ENCODE assay signal across 1 cellular context in the genomic region with DNA sequence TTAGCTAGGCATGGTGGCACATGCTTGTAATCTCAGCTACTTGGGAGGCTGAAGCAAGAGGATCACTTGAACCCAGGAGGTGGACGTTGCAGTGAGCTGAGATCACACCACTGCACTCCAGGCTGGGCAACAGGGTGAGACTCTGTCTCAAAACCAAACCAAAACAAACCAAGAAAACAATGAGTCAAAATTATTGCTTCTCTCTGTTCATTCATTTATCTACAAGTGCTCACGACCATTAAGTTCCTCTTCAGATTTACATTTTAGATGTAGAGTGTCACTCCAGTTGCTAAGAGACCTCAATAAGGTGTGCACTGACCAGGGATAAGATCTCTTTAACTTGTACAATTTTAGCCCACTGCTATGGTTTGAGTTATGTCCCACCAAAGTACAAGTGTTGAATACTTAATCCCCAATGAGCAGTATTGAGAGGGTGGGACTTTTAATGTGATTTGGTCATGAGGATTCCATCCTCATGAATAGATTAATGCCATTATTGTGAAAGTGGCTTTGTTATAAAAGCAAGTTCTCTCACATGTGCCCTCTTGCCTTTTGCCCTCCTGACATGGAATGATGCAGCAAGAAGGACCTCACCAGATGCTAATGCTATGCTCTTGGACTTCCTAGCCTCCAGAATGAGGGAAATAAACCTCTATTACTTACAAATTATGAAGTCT.
TF ChIP-seq lines count a peak whose summit lies in the region.

No MANE protein-coding gene starts in this region.

TF ChIP-seq in SK-N-SH, 30 proteins besides CTCF, POLR2A, EP300 and RAD21 (continued from another document):
- TF ChIP-seq, protein P1, sequence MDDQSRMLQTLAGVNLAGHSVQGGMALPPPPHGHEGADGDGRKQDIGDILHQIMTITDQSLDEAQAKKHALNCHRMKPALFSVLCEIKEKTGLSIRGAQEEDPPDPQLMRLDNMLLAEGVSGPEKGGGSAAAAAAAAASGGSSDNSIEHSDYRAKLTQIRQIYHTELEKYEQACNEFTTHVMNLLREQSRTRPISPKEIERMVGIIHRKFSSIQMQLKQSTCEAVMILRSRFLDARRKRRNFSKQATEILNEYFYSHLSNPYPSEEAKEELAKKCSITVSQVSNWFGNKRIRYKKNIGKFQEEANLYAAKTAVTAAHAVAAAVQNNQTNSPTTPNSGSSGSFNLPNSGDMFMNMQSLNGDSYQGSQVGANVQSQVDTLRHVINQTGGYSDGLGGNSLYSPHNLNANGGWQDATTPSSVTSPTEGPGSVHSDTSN (IDR thresholded peaks at IDR 0.05), result no peak
- TF ChIP-seq ELF1 (IDR thresholded peaks at IDR 0.05) (no peak), MEF2A (IDR thresholded peaks at IDR 0.05; ENCODE audit: borderline replicate concordance, low read depth) (no peak), EZH2phosphoT487 (IDR thresholded peaks at IDR 0.05; ENCODE audit: borderline replicate concordance, low read depth) (no peak)
